ENCODE assay signal across 9 cellular contexts in genomic region chr5:39256472-39256871, GRCh38. TPM values are rescaled to one million over a fixed set of nuclear protein-coding genes. Genes with fewer than 3 reads are reported as not detected.
A peak's percentile ranks its signal among the peaks of the same experiment; 100 is the strongest.
DNase-seq lines count a peak whose midpoint lies in the region; ATAC-seq and TF ChIP-seq lines count a peak whose summit lies in the region.
"Had no signal": no experiment of that assay in that cellular context is flagged by ENCODE, and none has a peak within 500 bp of the region (broad histone marks: within the 10 kb centered on the region; RNA-seq: fewer than 3 reads in every experiment).

No MANE protein-coding gene starts in this region.

- no peaks in the 10 kb centered on the region for H3K36me3 ChIP-seq in SJCRH30
- no peaks in the 10 kb centered on the region for H3K36me3 ChIP-seq in vagina

- intact Hi-C loops in vagina (cut with DNase I) = no loop called here

- H3K4me1 ChIP-seq in SJCRH30 (no peaks in the 10 kb centered on the region), vagina (no peaks in the 10 kb centered on the region)

- H3K4me1 Mint-ChIP-seq in HFFc6 (ENCODE audit: low read depth) = peaks cover 35% of the 10 kb centered on the region
- peaks cover 20% of the 10 kb centered on the region for H3K4me1 Mint-ChIP-seq in activated naive CD8-positive, alpha-beta T cell (ENCODE audit: low read depth)

- H3K4me3 Mint-ChIP-seq in HFFc6 = peak overlapping the region; percentile 82
- peak overlapping the region; percentile 43 for H3K4me3 Mint-ChIP-seq in activated naive CD8-positive, alpha-beta T cell
- H3K4me3 Mint-ChIP-seq: activated CD4-positive, alpha-beta T cell treated with anti-CD3 and anti-CD28 coated beads, Interleukin-2, amount 10 ng/mL, durations not matched to agents 7 days and 5 days had no signal

- H3K4me3 ChIP-seq in SJCRH30 (no peak overlapping the region), vagina (no peak overlapping the region)

- no peak for TF ChIP-seq POLR2A in vagina (IDR thresholded peaks at IDR 0.05)

- ATAC-seq in HG03095 (IDR thresholded peaks at IDR 0.05; ENCODE audit: unreplicated experiment) = no peak

- H3K27me3 Mint-ChIP-seq in HFFc6 (ENCODE audit: insufficient read depth) = no peaks in the 10 kb centered on the region
- no peaks in the 10 kb centered on the region for H3K27me3 Mint-ChIP-seq in activated naive CD8-positive, alpha-beta T cell
- H3K27me3 Mint-ChIP-seq: activated CD4-positive, alpha-beta T cell treated with anti-CD3 and anti-CD28 coated beads, Interleukin-2, amount 10 ng/mL, durations not matched to agents 7 days and 5 days had no signal

- no peak for TF ChIP-seq CTCF in HFFc6 (IDR thresholded peaks at IDR 0.05)
- TF ChIP-seq CTCF in vagina (IDR thresholded peaks at IDR 0.05) = no peak

- H3K27ac ChIP-seq in SJCRH30 (no peak overlapping the region), vagina (no peak overlapping the region)

- H3K9me3 Mint-ChIP-seq in HFFc6 = no peaks in the 10 kb centered on the region
- H3K9me3 Mint-ChIP-seq in activated naive CD8-positive, alpha-beta T cell (ENCODE audit: low read depth) = no peaks in the 10 kb centered on the region
- H3K9me3 Mint-ChIP-seq: activated CD4-positive, alpha-beta T cell treated with anti-CD3 and anti-CD28 coated beads, Interleukin-2, amount 10 ng/mL, durations not matched to agents 7 days and 5 days had no signal

- DNase-seq in GM03348 (ENCODE audit: low spot score) (peak; percentile 76), HFFc6 (peak; percentile 75), myocyte (ENCODE audit: low read depth) (peak; percentile 38), NCI-H524 treated with DMSO at 0.1 percent for 48 hours (lab: John Stamatoyannopoulos, UW) (no peak), SJCRH30 (no peak), vagina (ENCODE audit: extremely low spot score in 2 of 2) (no peak)
- DNase-seq: activated CD4-positive, alpha-beta T cell treated with anti-CD3 and anti-CD28 coated beads, Interleukin-2, amount 10 ng/mL, durations not matched to agents 7 days and 5 days had no signal

- no peaks in the 10 kb centered on the region for H3K36me3 Mint-ChIP-seq in HFFc6 (ENCODE audit: low read depth)
- peaks cover 5% of the 10 kb centered on the region for H3K36me3 Mint-ChIP-seq in activated naive CD8-positive, alpha-beta T cell

- H3K9me3 ChIP-seq in SJCRH30 (replicated peaks) = no peaks in the 10 kb centered on the region
- no peaks in the 10 kb centered on the region for H3K9me3 ChIP-seq in vagina

- peak overlapping the region; percentile 48; the same call in 1 of the 2 replicates for H3K27ac Mint-ChIP-seq in HFFc6
- H3K27ac Mint-ChIP-seq in activated naive CD8-positive, alpha-beta T cell = peak overlapping the region; percentile 50
- H3K27ac Mint-ChIP-seq: activated CD4-positive, alpha-beta T cell treated with anti-CD3 and anti-CD28 coated beads, Interleukin-2, amount 10 ng/mL, durations not matched to agents 7 days and 5 days had no signal

- no peaks in the 10 kb centered on the region; the same call in 1 of the 2 replicates for H3K27me3 ChIP-seq in SJCRH30
- H3K27me3 ChIP-seq in vagina = no peaks in the 10 kb centered on the region

RNA-seq across cellular contexts. Expression of gene FYB1, which starts 37.1 kb away (rescaled TPM):
- total RNA-seq in HFFc6 (2021; fragmentation: NEBNext Ultra II Directional; extraction: Animal tissue kit (Norgen Biotek cat#: 25700)) = 1 to 10 TPM in 2 of 6 experiments, under 1 TPM in 4; 0.32 to 1.7 (median 0.49) TPM
- total RNA-seq in myocyte = not detected in 2 replicates
- polyA plus RNA-seq in myocyte (2012) = not detected
- total RNA-seq in SJCRH30 (2014; rRNA removed; shearing (Covaris generic)) = 0.05 TPM in 1 of 2 replicates, not detected in the other
- 10.8 TPM for total RNA-seq in vagina

Comparison
In these comparisons a context has a peak if more than half of its experiments do, and no peak if none do; other contexts are left out.
1. DNase-seq: peak in GM03348 (single experiment), HFFc6 (single experiment) and myocyte (single experiment); none in NCI-H524 treated with DMSO at 0.1 percent for 48 hours (single experiment), SJCRH30 (0 of 2) and vagina (0 of 2).